In the genomic region with DNA sequence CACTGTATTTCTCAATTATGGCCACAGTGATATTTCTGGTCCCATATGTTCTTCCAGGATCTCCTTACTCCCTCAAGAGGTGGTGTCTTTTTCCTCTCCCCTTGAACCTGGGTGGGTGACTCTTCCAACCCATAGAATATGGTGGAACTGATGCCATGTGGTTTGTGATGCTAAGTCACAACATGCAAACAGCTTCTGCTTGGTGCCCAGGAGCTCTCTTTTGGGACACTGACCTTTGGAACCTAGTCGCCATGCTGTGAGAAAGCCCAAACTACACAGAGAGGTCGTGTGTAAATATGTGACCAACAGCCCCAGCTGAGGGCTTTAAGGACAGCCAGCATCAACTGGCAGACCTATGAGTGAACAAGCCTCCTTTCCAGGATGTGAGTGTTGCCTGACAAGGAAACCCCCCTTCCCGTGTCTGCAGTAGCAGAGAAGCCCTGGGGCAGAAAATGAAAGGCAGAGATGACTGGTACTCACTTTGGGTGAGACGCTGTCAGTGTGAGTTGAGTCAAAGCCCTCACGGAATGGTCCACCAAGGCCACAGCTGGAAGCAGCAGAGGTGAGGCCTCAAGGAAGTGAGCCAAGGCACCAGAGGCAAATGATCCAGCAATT, we compare ENCODE assay signal across 8 cellular contexts.
DNase-seq lines count a peak whose midpoint lies in the region; ATAC-seq and TF ChIP-seq lines count a peak whose summit lies in the region.

No MANE protein-coding gene starts in this region.

- ATAC-seq in HG03095 (IDR thresholded peaks at IDR 0.05; ENCODE audit: unreplicated experiment), result peak; percentile 97
- ATAC-seq in stimulated activated memory B cell treated with anti-CD40 and anti-IgM and Interleukin-4, amounts not matched to agents 10 μg/mL and 1 μg/mL and 100 μg/mL, for 72 hours, result peak; percentile 95

- H3K27me3 ChIP-seq in vagina, result no peaks in the 10 kb centered on the region

- no peaks in the 10 kb centered on the region for H3K4me1 ChIP-seq in vagina

- no peak for TF ChIP-seq POLR2A in vagina (IDR thresholded peaks at IDR 0.05)

- H3K4me3 Mint-ChIP-seq in stimulated activated memory B cell treated with anti-CD40 and anti-IgM and Interleukin-4, amounts not matched to agents 10 μg/mL and 1 μg/mL and 100 μg/mL, for 72 hours, result no peak overlapping the region
- no peak overlapping the region for H3K4me3 Mint-ChIP-seq in immature natural killer cell

- H3K27me3 Mint-ChIP-seq in stimulated activated memory B cell treated with anti-CD40 and anti-IgM and Interleukin-4, amounts not matched to agents 10 μg/mL and 1 μg/mL and 100 μg/mL, for 72 hours, result peaks cover 16% of the 10 kb centered on the region
- peaks cover 8 to 25% (median 12%) of the 10 kb centered on the region in 3 donors for H3K27me3 Mint-ChIP-seq in immature natural killer cell (ENCODE audit: low read depth in 3 of 3)

- H3K36me3 ChIP-seq in vagina, result no peaks in the 10 kb centered on the region

- no peaks in the 10 kb centered on the region for H3K9me3 Mint-ChIP-seq in stimulated activated memory B cell treated with anti-CD40 and anti-IgM and Interleukin-4, amounts not matched to agents 10 μg/mL and 1 μg/mL and 100 μg/mL, for 72 hours
- H3K9me3 Mint-ChIP-seq in immature natural killer cell, result peaks cover 0 to 2% (median 0%) of the 10 kb centered on the region in 6 donors

- peaks cover 15% of the 10 kb centered on the region for H3K4me1 Mint-ChIP-seq in stimulated activated memory B cell treated with anti-CD40 and anti-IgM and Interleukin-4, amounts not matched to agents 10 μg/mL and 1 μg/mL and 100 μg/mL, for 72 hours
- H3K4me1 Mint-ChIP-seq in immature natural killer cell, result peaks cover 19 to 23% of the 10 kb centered on the region in 2 donors

- DNase-seq in activated effector memory CD4-positive, alpha-beta T cell treated with anti-CD3 and anti-CD28 coated beads, Interleukin-2, amount 50 U/mL, for 16 hours, result peak; percentile 82
- no peak for DNase-seq in activated effector memory CD4-positive, alpha-beta T cell treated with Interleukin-2 at 50 U/mL for 16 hours
- DNase-seq in activated CD8-positive, alpha-beta memory T cell treated with anti-CD3 and anti-CD28 coated beads, Interleukin-2, amount 50 U/mL, for 4 hours, result peak; percentile 38
- DNase-seq in immature natural killer cell (no peak), vagina (ENCODE audit: extremely low spot score in 2 of 2) (no peak), foreskin fibroblast (no peak)

- peak overlapping the region; percentile 84 for H3K27ac Mint-ChIP-seq in stimulated activated memory B cell treated with anti-CD40 and anti-IgM and Interleukin-4, amounts not matched to agents 10 μg/mL and 1 μg/mL and 100 μg/mL, for 72 hours
- H3K27ac Mint-ChIP-seq in immature natural killer cell, result peak overlapping the region in 1 of 6 donors; percentile 51

- no peak overlapping the region for H3K4me3 ChIP-seq in vagina
- no peak overlapping the region for H3K4me3 ChIP-seq in foreskin fibroblast (ENCODE audit: low read depth in 1 of 2, low read length in 2 of 2)

- no peak overlapping the region for H3K27ac ChIP-seq in vagina

- no peaks in the 10 kb centered on the region for H3K36me3 Mint-ChIP-seq in stimulated activated memory B cell treated with anti-CD40 and anti-IgM and Interleukin-4, amounts not matched to agents 10 μg/mL and 1 μg/mL and 100 μg/mL, for 72 hours
- no peaks in the 10 kb centered on the region for H3K36me3 Mint-ChIP-seq in immature natural killer cell

- intact Hi-C loops in vagina (cut with DNase I), result no loop called here

- no peak for TF ChIP-seq CTCF in vagina (IDR thresholded peaks at IDR 0.05)
- no peak for TF ChIP-seq CTCF in foreskin fibroblast (IDR thresholded peaks at IDR 0.05; ENCODE audit: low read depth, low read length)

- H3K9me3 ChIP-seq in vagina, result no peaks in the 10 kb centered on the region

Comparison
In these comparisons a context has a peak if more than half of its experiments do, and no peak if none do; other contexts are left out.
1. DNase-seq: peak in activated effector memory CD4-positive, alpha-beta T cell treated with anti-CD3 and anti-CD28 coated beads, Interleukin-2, amount 50 U/mL, for 16 hours (single experiment) and activated CD8-positive, alpha-beta memory T cell treated with anti-CD3 and anti-CD28 coated beads, Interleukin-2, amount 50 U/mL, for 4 hours (single experiment); none in activated effector memory CD4-positive, alpha-beta T cell treated with Interleukin-2 at 50 U/mL for 16 hours (single experiment), immature natural killer cell (0 of 3), vagina (0 of 2) and foreskin fibroblast (0 of 2).